23 cellular contexts compared by ENCODE assay signal in the genomic region with DNA sequence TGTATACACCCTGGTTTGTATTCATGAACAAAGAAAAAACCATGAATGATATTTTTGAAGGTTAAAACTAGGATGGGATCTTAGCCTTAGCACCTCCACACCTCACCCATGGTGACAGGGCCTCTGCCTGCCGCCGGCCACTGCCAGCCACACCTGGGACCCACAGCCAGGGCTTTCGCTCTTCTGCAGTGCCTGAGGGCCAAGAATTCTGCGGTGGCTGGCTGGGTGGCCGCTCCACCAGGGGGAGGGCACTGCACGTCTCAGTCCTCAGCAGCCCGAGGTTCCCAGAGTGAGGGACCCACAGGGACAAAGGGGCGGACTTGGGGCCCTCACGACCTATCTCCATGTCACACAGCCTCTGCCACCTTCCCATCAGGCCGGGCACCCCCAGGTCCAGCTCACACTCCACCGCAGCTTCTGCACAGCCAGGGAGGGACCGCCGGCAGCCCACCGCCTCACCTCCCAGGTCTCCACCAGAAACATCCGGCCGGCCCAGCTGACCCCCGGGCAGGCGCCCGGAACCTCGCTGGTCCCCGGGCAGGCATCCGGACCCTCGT. TPM values are rescaled to one million over a fixed set of nuclear protein-coding genes. Genes with fewer than 3 reads are reported as not detected.
"Had no signal": no experiment of that assay in that cellular context is flagged by ENCODE, and none has a peak within 500 bp of the region (broad histone marks: within the 10 kb centered on the region; RNA-seq: fewer than 3 reads in every experiment).

No MANE protein-coding gene starts in this region.

- DNase-seq: activated CD4-positive, alpha-beta T cell treated with anti-CD3 and anti-CD28 coated beads for 48 hours; activated CD4-positive, alpha-beta T cell treated with anti-CD3 and anti-CD28 coated beads, Interleukin-2, amount 50 U/mL, for 4 hours; activated CD4-positive, CD25-positive, alpha-beta regulatory T cell treated with anti-CD3 and anti-CD28 coated beads, Interleukin-2, amount 50 U/mL, for 72 hours; activated CD8-positive, alpha-beta memory T cell treated with anti-CD3 and anti-CD28 coated beads, Interleukin-2, amount 50 U/mL, for 48 hours; activated CD8-positive, alpha-beta T cell treated with anti-CD3 and anti-CD28 coated beads, Interleukin-2, amount 10 ng/mL, durations not matched to agents 7 days and 5 days; activated naive CD8-positive, alpha-beta T cell treated with anti-CD3 and anti-CD28 coated beads, Interleukin-2, amount 50 U/mL, for 24 hours; activated T-cell treated with anti-CD3 and anti-CD28 coated beads, Interleukin-2, amount 50 U/mL, for 1 hour; amniotic stem cell; MM.1S; NCI-H1105; NCI-H1436; NCI-H1694 treated with DMSO at 0.1 percent for 48 hours; NCI-H2029 treated with DMSO at 0.1 percent for 48 hours; NCI-H510A treated with DMSO at 0.1 percent for 48 hours; NCI-H69; NK-92 treated with Interleukin-12 subunit alpha and Interleukin-12 subunit beta, amount 100 ng/mL, for 24 hours; OCI-M1; SIG-M5; SK-N-SH; T-helper 17 cell; T-helper 9 cell had no signal

- H3K4me2 ChIP-seq: SK-N-SH had no signal

- H3K9me3 ChIP-seq: SK-N-SH had no signal

- ATAC-seq: activated CD8-positive, alpha-beta T cell treated with anti-CD3 and anti-CD28 coated beads, Interleukin-2, amount 10 ng/mL, durations not matched to agents 7 days and 5 days; activated naive CD8-positive, alpha-beta T cell treated with anti-CD3 and anti-CD28 coated beads, Interleukin-2, amount 50 U/mL, for 24 hours; T-helper 17 cell; WTC11 had no signal

- H3K9ac ChIP-seq: SK-N-SH had no signal

RNA-seq across cellular contexts. Expression of a gene that starts 25.1 kb away (rescaled TPM):
- total RNA-seq: activated CD8-positive, alpha-beta T cell treated with anti-CD3 and anti-CD28 coated beads, Interleukin-2, amount 10 ng/mL, durations not matched to agents 7 days and 5 days; cardiac septum; T-helper 17 cell had no signal
